7 cellular contexts compared by ENCODE assay signal in the genomic region with DNA sequence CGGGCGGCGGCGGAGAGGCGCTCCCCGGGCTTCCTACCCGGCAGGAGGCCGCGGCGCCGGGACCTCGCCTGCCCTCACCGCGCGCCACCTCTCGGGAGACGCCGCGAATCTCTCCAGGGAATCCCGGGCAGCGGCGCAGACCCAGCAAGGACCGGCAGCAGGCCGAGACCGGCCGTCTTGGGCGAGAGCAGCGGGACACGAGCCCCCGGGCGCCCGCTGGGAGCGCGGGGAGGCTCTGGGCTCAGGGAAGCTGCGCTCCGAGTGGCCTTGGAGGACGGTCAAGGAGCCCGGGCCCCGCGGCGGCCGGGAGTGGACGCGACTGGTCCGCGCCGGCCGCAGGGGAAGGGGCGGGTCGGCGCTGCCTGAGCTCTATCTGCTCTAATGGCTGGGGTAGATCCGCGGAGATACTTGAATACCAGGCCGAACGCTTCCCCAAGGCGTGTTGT. TPM values are rescaled to one million over a fixed set of nuclear protein-coding genes. Genes with fewer than 3 reads are reported as not detected.
A peak's percentile ranks its signal among the peaks of the same experiment; 100 is the strongest.
DNase-seq lines count a peak whose midpoint lies in the region; ATAC-seq lines count a peak whose summit lies in the region.

No MANE protein-coding gene starts in this region.

- no peaks in the 10 kb centered on the region for H3K36me3 Mint-ChIP-seq in activated CD8-positive, alpha-beta T cell treated with anti-CD3 and anti-CD28 coated beads, Interleukin-2, amount 10 ng/mL, durations not matched to agents 7 days and 5 days (ENCODE audit: low read depth)
- no peaks in the 10 kb centered on the region for H3K36me3 Mint-ChIP-seq in stimulated activated memory B cell treated with anti-CD40 and anti-IgM and Interleukin-4, amounts not matched to agents 10 μg/mL and 1 μg/mL and 100 μg/mL, for 72 hours

- no peaks in the 10 kb centered on the region for H3K9me3 Mint-ChIP-seq in activated CD8-positive, alpha-beta T cell treated with anti-CD3 and anti-CD28 coated beads, Interleukin-2, amount 10 ng/mL, durations not matched to agents 7 days and 5 days (ENCODE audit: insufficient read depth)
- H3K9me3 Mint-ChIP-seq in stimulated activated memory B cell treated with anti-CD40 and anti-IgM and Interleukin-4, amounts not matched to agents 10 μg/mL and 1 μg/mL and 100 μg/mL, for 72 hours = peaks cover 4% of the 10 kb centered on the region

- H3K27me3 Mint-ChIP-seq in activated CD8-positive, alpha-beta T cell treated with anti-CD3 and anti-CD28 coated beads, Interleukin-2, amount 10 ng/mL, durations not matched to agents 7 days and 5 days (ENCODE audit: low read depth) = peaks cover 59% of the 10 kb centered on the region
- peaks cover 57% of the 10 kb centered on the region for H3K27me3 Mint-ChIP-seq in stimulated activated memory B cell treated with anti-CD40 and anti-IgM and Interleukin-4, amounts not matched to agents 10 μg/mL and 1 μg/mL and 100 μg/mL, for 72 hours

- peak overlapping the region; percentile 46; the same call in 1 of the 2 replicates for H3K4me3 ChIP-seq in iPS-18c (ENCODE audit: insufficient read depth, low read depth, low read length)

- H3K4me3 Mint-ChIP-seq in activated CD8-positive, alpha-beta T cell treated with anti-CD3 and anti-CD28 coated beads, Interleukin-2, amount 10 ng/mL, durations not matched to agents 7 days and 5 days = peak overlapping the region; percentile 69
- H3K4me3 Mint-ChIP-seq in stimulated activated memory B cell treated with anti-CD40 and anti-IgM and Interleukin-4, amounts not matched to agents 10 μg/mL and 1 μg/mL and 100 μg/mL, for 72 hours = peak overlapping the region; percentile 76

- CTCF ChIA-PET in activated CD8-positive, alpha-beta T cell treated with anti-CD3 and anti-CD28 coated beads, Interleukin-2, amount 10 ng/mL, durations not matched to agents 7 days and 5 days (lab: Charles Lee) = interaction anchor here (1.0 to 4.9 kb wide), 24 partner anchors 8 to 593 kb away, joined by 3 to 53 read pairs (median 6); no protein-coding TSS in a partner anchor

- H3K9me3 ChIP-seq in iPS-18c (ENCODE audit: control insufficient read depth, insufficient read depth, low read length) = no peaks in the 10 kb centered on the region

- ATAC-seq in GM18868 (IDR thresholded peaks at IDR 0.05; ENCODE audit: unreplicated experiment) = peak; percentile 31
- ATAC-seq in HG02763 (IDR thresholded peaks at IDR 0.05; ENCODE audit: unreplicated experiment) = peak; percentile 30
- peak; percentile 38 for ATAC-seq in activated CD8-positive, alpha-beta T cell treated with anti-CD3 and anti-CD28 coated beads, Interleukin-2, amount 10 ng/mL, durations not matched to agents 7 days and 5 days
- ATAC-seq in stimulated activated memory B cell treated with anti-CD40 and anti-IgM and Interleukin-4, amounts not matched to agents 10 μg/mL and 1 μg/mL and 100 μg/mL, for 72 hours = no peak
- ATAC-seq in GM18517 (IDR thresholded peaks at IDR 0.05; ENCODE audit: unreplicated experiment) = no peak

- no peak for DNase-seq in activated CD8-positive, alpha-beta T cell treated with anti-CD3 and anti-CD28 coated beads, Interleukin-2, amount 10 ng/mL, durations not matched to agents 7 days and 5 days
- no peak for DNase-seq in NCI-H2171 treated with DMSO at 0.1 percent for 48 hours (lab: John Stamatoyannopoulos, UW)

- POLR2A ChIA-PET in activated CD8-positive, alpha-beta T cell treated with anti-CD3 and anti-CD28 coated beads, Interleukin-2, amount 10 ng/mL, durations not matched to agents 7 days and 5 days (lab: Charles Lee) = interaction anchor here (1.1 kb wide), 1 partner anchor 30 kb away, joined by 3 read pairs; no protein-coding TSS in a partner anchor

- H3K4me1 Mint-ChIP-seq in activated CD8-positive, alpha-beta T cell treated with anti-CD3 and anti-CD28 coated beads, Interleukin-2, amount 10 ng/mL, durations not matched to agents 7 days and 5 days (ENCODE audit: low read depth) = peaks cover 19% of the 10 kb centered on the region
- peaks cover 15% of the 10 kb centered on the region for H3K4me1 Mint-ChIP-seq in stimulated activated memory B cell treated with anti-CD40 and anti-IgM and Interleukin-4, amounts not matched to agents 10 μg/mL and 1 μg/mL and 100 μg/mL, for 72 hours

- H3K27ac Mint-ChIP-seq in activated CD8-positive, alpha-beta T cell treated with anti-CD3 and anti-CD28 coated beads, Interleukin-2, amount 10 ng/mL, durations not matched to agents 7 days and 5 days = no peak overlapping the region
- H3K27ac Mint-ChIP-seq in stimulated activated memory B cell treated with anti-CD40 and anti-IgM and Interleukin-4, amounts not matched to agents 10 μg/mL and 1 μg/mL and 100 μg/mL, for 72 hours = no peak overlapping the region

RNA-seq across cellular contexts. Expression of a gene that starts 14.7 kb away (rescaled TPM):
- total RNA-seq in activated CD8-positive, alpha-beta T cell treated with anti-CD3 and anti-CD28 coated beads, Interleukin-2, amount 10 ng/mL, durations not matched to agents 7 days and 5 days = not detected

RNA-seq across cellular contexts. Expression of a gene that starts 34.1 kb away (rescaled TPM):
- total RNA-seq in activated CD8-positive, alpha-beta T cell treated with anti-CD3 and anti-CD28 coated beads, Interleukin-2, amount 10 ng/mL, durations not matched to agents 7 days and 5 days = not detected

RNA-seq across cellular contexts. Expression of a gene that starts 34.6 kb away (rescaled TPM):
- not detected for total RNA-seq in activated CD8-positive, alpha-beta T cell treated with anti-CD3 and anti-CD28 coated beads, Interleukin-2, amount 10 ng/mL, durations not matched to agents 7 days and 5 days

Comparison
In these comparisons a context has a peak if more than half of its experiments do, and no peak if none do; other contexts are left out.
1. ATAC-seq: peak in GM18868 (single experiment), HG02763 (single experiment) and activated CD8-positive, alpha-beta T cell treated with anti-CD3 and anti-CD28 coated beads, Interleukin-2, amount 10 ng/mL, durations not matched to agents 7 days and 5 days (single experiment); none in stimulated activated memory B cell treated with anti-CD40 and anti-IgM and Interleukin-4, amounts not matched to agents 10 μg/mL and 1 μg/mL and 100 μg/mL, for 72 hours (single experiment) and GM18517 (single experiment).